ENCODE assay signal across 26 cellular contexts in the genomic region with DNA sequence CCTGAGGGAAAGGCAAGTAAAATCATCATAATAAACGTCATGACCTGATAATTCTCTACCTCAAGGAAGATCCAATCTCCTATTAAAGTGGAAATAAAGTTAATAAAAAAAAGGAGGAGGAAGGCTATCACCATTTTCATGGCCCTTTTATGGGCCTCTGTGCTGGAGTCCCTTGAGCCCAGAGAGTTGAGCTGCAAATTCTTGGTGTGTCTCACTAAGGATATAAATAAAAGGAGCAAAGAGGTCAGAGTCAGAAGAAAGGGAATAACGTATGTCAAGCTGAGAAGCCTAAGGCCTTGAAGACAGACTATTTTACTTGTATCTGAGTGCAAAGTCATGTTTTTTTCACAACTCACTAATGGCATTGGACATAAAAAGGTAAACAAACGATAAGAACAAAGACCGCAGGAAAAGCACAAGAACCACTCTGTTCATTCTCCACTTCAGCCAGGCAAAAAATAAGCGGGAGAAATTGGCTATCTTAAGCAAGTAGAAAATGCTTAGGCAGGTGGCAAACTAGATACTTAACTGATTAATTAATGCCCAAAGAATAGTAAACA. TPM values are rescaled to one million over a fixed set of nuclear protein-coding genes. Genes with fewer than 3 reads are reported as not detected.
"Had no signal": no experiment of that assay in that cellular context is flagged by ENCODE, and none has a peak within 500 bp of the region (broad histone marks: within the 10 kb centered on the region; RNA-seq: fewer than 3 reads in every experiment).

No MANE protein-coding gene starts in this region.

- H3K27me3 ChIP-seq: sigmoid colon, testis, upper lobe of right lung had no signal

- H3K9ac ChIP-seq: parathyroid adenoma had no signal

- H3K4me1 Mint-ChIP-seq: nephron had no signal

- H3K9me3 ChIP-seq: sigmoid colon, testis, upper lobe of right lung had no signal

- H3K4me3 ChIP-seq: sigmoid colon, testis, upper lobe of right lung had no signal

- H2AFZ ChIP-seq: parathyroid adenoma had no signal

- H3K4me3 Mint-ChIP-seq: activated naive CD4-positive, alpha-beta T cell treated with anti-CD3 and anti-CD28 coated beads, Interleukin-2, amount 50 U/mL, for 24 hours; brain; nephron; T-cell had no signal

- H3K27me3 Mint-ChIP-seq: activated naive CD4-positive, alpha-beta T cell treated with anti-CD3 and anti-CD28 coated beads, Interleukin-2, amount 50 U/mL, for 24 hours; brain; T-cell had no signal

- H3K36me3 ChIP-seq: upper lobe of right lung had no signal

- ATAC-seq: esophagus mucosa, SK-N-SH treated with all-trans-retinoic acid at 6 μM for 48 hours, T-cell, upper lobe of right lung had no signal

- H3K4me1 ChIP-seq: parathyroid adenoma, testis, upper lobe of right lung had no signal

- DNase-seq: activated CD4-positive, alpha-beta T cell treated with anti-CD3 and anti-CD28 coated beads for 1 hour; activated gamma-delta T cell treated with Interleukin-2 at 50 U/mL for 16 hours; activated T-cell treated with anti-CD3 and anti-CD28 coated beads, Interleukin-2, amount 50 U/mL, for 1 hour; aorta; caudate nucleus; dermis blood vessel endothelial cell; effector CD8-positive, alpha-beta T cell; midbrain; sigmoid colon; stimulated activated CD4-positive, alpha-beta T cell treated with anti-CD3 and anti-CD28 coated beads, Interleukin-2, amount 100 ng/mL, for 48 hours; stimulated activated naive CD4-positive, alpha-beta T cell; T-cell; testis; upper lobe of right lung; WERI-Rb-1 had no signal

- H3K27ac Mint-ChIP-seq: activated naive CD4-positive, alpha-beta T cell treated with anti-CD3 and anti-CD28 coated beads, Interleukin-2, amount 50 U/mL, for 24 hours; nephron; T-cell had no signal

- FAIRE-seq: endothelial cell of umbilical vein, keratinocyte, TTC549 had no signal

- H3K27ac ChIP-seq: parathyroid adenoma, sigmoid colon, testis, upper lobe of right lung, WERI-Rb-1 had no signal

RNA-seq across cellular contexts. Expression of a gene that starts 27.8 kb away (rescaled TPM):
- total RNA-seq: aorta, dermis blood vessel endothelial cell, endothelial cell of umbilical vein, esophagus mucosa, frontal cortex, lung microvascular endothelial cell, sigmoid colon, T-cell, upper lobe of right lung had no signal
- polyA plus RNA-seq: aorta, endothelial cell of umbilical vein, keratinocyte, sigmoid colon had no signal
